ENCODE assay signal across 20 cellular contexts in genomic region chr12:107373238-107373809, GRCh38.
DNase-seq lines count a peak whose midpoint lies in the region; ATAC-seq and TF ChIP-seq lines count a peak whose summit lies in the region.
"Had no signal": no experiment of that assay in that cellular context is flagged by ENCODE, and none has a peak within 500 bp of the region (broad histone marks: within the 10 kb centered on the region; RNA-seq: fewer than 3 reads in every experiment).

No MANE protein-coding gene starts in this region.

- DNase-seq in activated CD4-positive, alpha-beta T cell treated with anti-CD3 and anti-CD28 coated beads, Interleukin-2, amount 10 ng/mL, durations not matched to agents 24 days and 14 days: peak; percentile 73
- no peak for DNase-seq in activated CD4-positive, alpha-beta T cell treated with anti-CD3 and anti-CD28 coated beads, Interleukin-2, amount 50 U/mL, for 1 hour
- DNase-seq in CD8-positive, alpha-beta memory T cell: no peak
- no peak for DNase-seq in activated T-helper 1 cell treated with anti-CD3 and anti-CD28 coated beads, Interleukin-12 subunit alpha, Interleukin-12 subunit beta, Interleukin-2, Interleukin-4 antibody, amounts not matched to agents 30 ng/mL and 10 ng/mL and 1 ng/mL, durations not matched to agents 14 hours and 24 hours and 36 hours (ENCODE audit: low spot score)
- DNase-seq in mesothelial cell of epicardium (ENCODE audit: low spot score in 2 of 2, unreplicated experiment in 2 of 2): no peak
- no peak for DNase-seq in glutamatergic neuron
- DNase-seq: 8988T; BE2C; central memory CD4-positive, alpha-beta T cell; dorsolateral prefrontal cortex; gastrocnemius medialis; HFFc6; mammary epithelial cell; NCI-H510A treated with DMSO at 0.1 percent for 48 hours; pancreas; right cardiac atrium; stimulated activated CD8-positive, alpha-beta memory T cell treated with anti-CD3 and anti-CD28 coated beads, Interleukin-4, amount 100 ng/mL, for 48 hours; uterus had no signal

- H3K9me3 ChIP-seq in CD8-positive, alpha-beta memory T cell (ENCODE audit: low read length): no peaks in the 10 kb centered on the region
- H3K9me3 ChIP-seq: BE2C, gastrocnemius medialis, pancreas, uterus had no signal

- H3K27ac ChIP-seq in CD8-positive, alpha-beta memory T cell (ENCODE audit: low read depth, low read length): no peak overlapping the region
- H3K27ac ChIP-seq: dorsolateral prefrontal cortex, gastrocnemius medialis, pancreas, uterus had no signal

- CTCF ChIA-PET in CD8-positive, alpha-beta memory T cell (lab: Charles Lee): interaction anchor here (1.0 to 2.5 kb wide), 5 partner anchors 11 to 241 kb away, joined by 3 to 6 read pairs (median 5); no protein-coding TSS in a partner anchor

- no peaks in the 10 kb centered on the region for H3K27me3 Mint-ChIP-seq in activated CD4-positive, alpha-beta T cell treated with anti-CD3 and anti-CD28 coated beads, Interleukin-2, amount 10 ng/mL, durations not matched to agents 24 days and 14 days
- peaks cover 0 to 1% of the 10 kb centered on the region in 2 donors for H3K27me3 Mint-ChIP-seq in CD8-positive, alpha-beta memory T cell
- no peaks in the 10 kb centered on the region for H3K27me3 Mint-ChIP-seq in activated T-helper 1 cell treated with anti-CD3 and anti-CD28 coated beads, Interleukin-12 subunit alpha, Interleukin-12 subunit beta, Interleukin-2, Interleukin-4 antibody, amounts not matched to agents 30 ng/mL and 10 ng/mL and 1 ng/mL, durations not matched to agents 14 hours and 24 hours and 36 hours (ENCODE audit: insufficient read depth)
- peaks cover 21% of the 10 kb centered on the region for H3K27me3 Mint-ChIP-seq in mesothelial cell of epicardium (ENCODE audit: low read depth)
- no peaks in the 10 kb centered on the region for H3K27me3 Mint-ChIP-seq in glutamatergic neuron (ENCODE audit: unreplicated experiment)

- H3K4me3 ChIP-seq in CD8-positive, alpha-beta memory T cell (ENCODE audit: low read length): peak overlapping the region; percentile 28
- H3K4me3 ChIP-seq: dorsolateral prefrontal cortex, gastrocnemius medialis, pancreas, uterus had no signal

- H3K4me3 Mint-ChIP-seq in activated CD4-positive, alpha-beta T cell treated with anti-CD3 and anti-CD28 coated beads, Interleukin-2, amount 10 ng/mL, durations not matched to agents 24 days and 14 days: peak overlapping the region; percentile 69
- peak overlapping the region; percentile 25 to 79 (median 54) for H3K4me3 Mint-ChIP-seq in CD8-positive, alpha-beta memory T cell
- H3K4me3 Mint-ChIP-seq in activated T-helper 1 cell treated with anti-CD3 and anti-CD28 coated beads, Interleukin-12 subunit alpha, Interleukin-12 subunit beta, Interleukin-2, Interleukin-4 antibody, amounts not matched to agents 30 ng/mL and 10 ng/mL and 1 ng/mL, durations not matched to agents 14 hours and 24 hours and 36 hours: peak overlapping the region; percentile 52
- H3K4me3 Mint-ChIP-seq in mesothelial cell of epicardium (no peak overlapping the region), glutamatergic neuron (ENCODE audit: unreplicated experiment) (no peak overlapping the region)
- H3K4me3 Mint-ChIP-seq: HFFc6 had no signal

- H3K9me3 Mint-ChIP-seq in activated CD4-positive, alpha-beta T cell treated with anti-CD3 and anti-CD28 coated beads, Interleukin-2, amount 10 ng/mL, durations not matched to agents 24 days and 14 days: no peaks in the 10 kb centered on the region
- H3K9me3 Mint-ChIP-seq in CD8-positive, alpha-beta memory T cell: no peaks in the 10 kb centered on the region
- no peaks in the 10 kb centered on the region for H3K9me3 Mint-ChIP-seq in activated T-helper 1 cell treated with anti-CD3 and anti-CD28 coated beads, Interleukin-12 subunit alpha, Interleukin-12 subunit beta, Interleukin-2, Interleukin-4 antibody, amounts not matched to agents 30 ng/mL and 10 ng/mL and 1 ng/mL, durations not matched to agents 14 hours and 24 hours and 36 hours
- H3K9me3 Mint-ChIP-seq in mesothelial cell of epicardium (no peaks in the 10 kb centered on the region), glutamatergic neuron (ENCODE audit: unreplicated experiment) (peaks cover 4% of the 10 kb centered on the region)

- peaks cover 65% of the 10 kb centered on the region for H3K4me1 ChIP-seq in CD8-positive, alpha-beta memory T cell (ENCODE audit: insufficient read depth, low read length)
- H3K4me1 ChIP-seq: BE2C, gastrocnemius medialis, pancreas, uterus had no signal

- ATAC-seq in HG02884 (IDR thresholded peaks at IDR 0.05; ENCODE audit: unreplicated experiment): no peak
- no peak for ATAC-seq in HG03045 (IDR thresholded peaks at IDR 0.05; ENCODE audit: unreplicated experiment)
- ATAC-seq: gastrocnemius medialis, pancreas, right cardiac atrium had no signal

- intact Hi-C loops in activated CD4-positive, alpha-beta T cell treated with anti-CD3 and anti-CD28 coated beads, Interleukin-2, amount 10 ng/mL, durations not matched to agents 24 days and 14 days (cut with micrococcal nuclease): loop anchor here (2.0 kb wide), 1 partner anchor 13 kb away; no protein-coding TSS in a partner anchor
- intact Hi-C loops in activated T-helper 1 cell treated with anti-CD3 and anti-CD28 coated beads, Interleukin-12 subunit alpha, Interleukin-12 subunit beta, Interleukin-2, Interleukin-4 antibody, amounts not matched to agents 30 ng/mL and 10 ng/mL and 1 ng/mL, durations not matched to agents 14 hours and 24 hours and 36 hours (cut with micrococcal nuclease): loop anchor here (2.0 kb wide), 1 partner anchor 17 kb away; no protein-coding TSS in a partner anchor

- no peaks in the 10 kb centered on the region for H3K36me3 ChIP-seq in CD8-positive, alpha-beta memory T cell (ENCODE audit: insufficient read depth, low read length)
- H3K36me3 ChIP-seq: BE2C, gastrocnemius medialis, pancreas, uterus had no signal

- no peaks in the 10 kb centered on the region for H3K27me3 ChIP-seq in CD8-positive, alpha-beta memory T cell (ENCODE audit: insufficient read depth, low read length, poor library complexity, severe bottlenecking)
- H3K27me3 ChIP-seq: BE2C, gastrocnemius medialis, pancreas, uterus had no signal

- TF ChIP-seq CTCF in mesothelial cell of epicardium (IDR thresholded peaks at IDR 0.05; ENCODE audit: unreplicated experiment): no peak
- no peak for TF ChIP-seq CTCF in glutamatergic neuron (IDR thresholded peaks at IDR 0.05; ENCODE audit: partially characterized antibody, unreplicated experiment)

- no peaks in the 10 kb centered on the region for H3K36me3 Mint-ChIP-seq in activated CD4-positive, alpha-beta T cell treated with anti-CD3 and anti-CD28 coated beads, Interleukin-2, amount 10 ng/mL, durations not matched to agents 24 days and 14 days (ENCODE audit: low read depth)
- H3K36me3 Mint-ChIP-seq in CD8-positive, alpha-beta memory T cell: no peaks in the 10 kb centered on the region
- H3K36me3 Mint-ChIP-seq in activated T-helper 1 cell treated with anti-CD3 and anti-CD28 coated beads, Interleukin-12 subunit alpha, Interleukin-12 subunit beta, Interleukin-2, Interleukin-4 antibody, amounts not matched to agents 30 ng/mL and 10 ng/mL and 1 ng/mL, durations not matched to agents 14 hours and 24 hours and 36 hours (ENCODE audit: low read depth): no peaks in the 10 kb centered on the region
- no peaks in the 10 kb centered on the region for H3K36me3 Mint-ChIP-seq in mesothelial cell of epicardium
- H3K36me3 Mint-ChIP-seq in glutamatergic neuron (ENCODE audit: unreplicated experiment): no peaks in the 10 kb centered on the region

- peaks cover 66% of the 10 kb centered on the region for H3K4me1 Mint-ChIP-seq in activated CD4-positive, alpha-beta T cell treated with anti-CD3 and anti-CD28 coated beads, Interleukin-2, amount 10 ng/mL, durations not matched to agents 24 days and 14 days
- H3K4me1 Mint-ChIP-seq in CD8-positive, alpha-beta memory T cell: peaks cover 65 to 74% (median 73%) of the 10 kb centered on the region in 3 donors
- H3K4me1 Mint-ChIP-seq in activated T-helper 1 cell treated with anti-CD3 and anti-CD28 coated beads, Interleukin-12 subunit alpha, Interleukin-12 subunit beta, Interleukin-2, Interleukin-4 antibody, amounts not matched to agents 30 ng/mL and 10 ng/mL and 1 ng/mL, durations not matched to agents 14 hours and 24 hours and 36 hours (ENCODE audit: low read depth): peaks cover 72% of the 10 kb centered on the region
- H3K4me1 Mint-ChIP-seq in mesothelial cell of epicardium (peaks cover 8% of the 10 kb centered on the region), glutamatergic neuron (ENCODE audit: low read depth, unreplicated experiment) (peaks cover 8% of the 10 kb centered on the region)

- peak overlapping the region; percentile 86 for H3K27ac Mint-ChIP-seq in activated CD4-positive, alpha-beta T cell treated with anti-CD3 and anti-CD28 coated beads, Interleukin-2, amount 10 ng/mL, durations not matched to agents 24 days and 14 days
- peak overlapping the region; percentile 81 to 97 (median 95) for H3K27ac Mint-ChIP-seq in CD8-positive, alpha-beta memory T cell
- peak overlapping the region; percentile 87 for H3K27ac Mint-ChIP-seq in activated T-helper 1 cell treated with anti-CD3 and anti-CD28 coated beads, Interleukin-12 subunit alpha, Interleukin-12 subunit beta, Interleukin-2, Interleukin-4 antibody, amounts not matched to agents 30 ng/mL and 10 ng/mL and 1 ng/mL, durations not matched to agents 14 hours and 24 hours and 36 hours
- H3K27ac Mint-ChIP-seq in mesothelial cell of epicardium (peak overlapping the region; percentile 68), glutamatergic neuron (ENCODE audit: unreplicated experiment) (no peak overlapping the region)
- H3K27ac Mint-ChIP-seq: HFFc6 had no signal

- POLR2A ChIA-PET in CD8-positive, alpha-beta memory T cell (lab: Charles Lee): interaction anchor here (1.1 to 2.7 kb wide), 2 partner anchors 52 to 280 kb away, joined by 3 to 20 read pairs; partner anchors contain the start of gene CRY1

Comparison
In these comparisons a context has a peak if more than half of its experiments do, and no peak if none do; other contexts are left out.
1. H3K4me3 Mint-ChIP-seq: peak in activated CD4-positive, alpha-beta T cell treated with anti-CD3 and anti-CD28 coated beads, Interleukin-2, amount 10 ng/mL, durations not matched to agents 24 days and 14 days (single experiment), CD8-positive, alpha-beta memory T cell (7 of 7) and activated T-helper 1 cell treated with anti-CD3 and anti-CD28 coated beads, Interleukin-12 subunit alpha, Interleukin-12 subunit beta, Interleukin-2, Interleukin-4 antibody, amounts not matched to agents 30 ng/mL and 10 ng/mL and 1 ng/mL, durations not matched to agents 14 hours and 24 hours and 36 hours (single experiment); none in mesothelial cell of epicardium (single experiment) and glutamatergic neuron (single experiment).